ENCODE assay signal across 22 cellular contexts in genomic region chr1:177495878-177496277, GRCh38.
"Had no signal": no experiment of that assay in that cellular context is flagged by ENCODE, and none has a peak within 500 bp of the region (broad histone marks: within the 10 kb centered on the region; RNA-seq: fewer than 3 reads in every experiment).

No MANE protein-coding gene starts in this region.

- H3K27ac ChIP-seq: breast epithelium, left lung, pancreas, right lobe of liver, suprapubic skin, transverse colon, vagina, VCaP had no signal

- DNase-seq: activated CD4-positive, alpha-beta T cell treated with anti-CD3 and anti-CD28 coated beads, Interleukin-2, amount 50 U/mL, for 4 hours; activated effector memory CD4-positive, alpha-beta T cell treated with anti-CD3 and anti-CD28 coated beads, Interleukin-2, amount 50 U/mL, for 16 hours; activated naive CD4-positive, alpha-beta T cell treated with anti-CD3 and anti-CD28 coated beads, Interleukin-2, amount 50 U/mL, for 16 hours; activated T-cell treated with anti-CD3 and anti-CD28 coated beads, Interleukin-2, amount 50 U/mL, for 72 hours; aorta; cerebellar nuclear complex; effector memory CD4-positive, alpha-beta T cell; head of caudate nucleus; left lung; mucosa of descending colon; naive B cell; pancreas; right lobe of liver; small intestine; stimulated activated CD4-positive, alpha-beta T cell treated with anti-CD3 and anti-CD28 coated beads, Interleukin-4, amount 100 ng/mL, for 1 hour; stimulated activated naive CD8-positive, alpha-beta T cell treated with anti-CD3 and anti-CD28 coated beads, Interleukin-15, amount 100 ng/mL, for 72 hours; T-helper 2 cell; transverse colon had no signal

- ATAC-seq: activated T-cell treated with anti-CD3 and anti-CD28 coated beads, Interleukin-2, amount 50 U/mL, for 72 hours; left lung; mucosa of descending colon; pancreas; right lobe of liver; stimulated activated naive CD8-positive, alpha-beta T cell treated with anti-CD3 and anti-CD28 coated beads, Interleukin-15, amount 100 ng/mL, for 72 hours had no signal

- H3K36me3 ChIP-seq: breast epithelium, left lung, pancreas, right lobe of liver, suprapubic skin, transverse colon, vagina had no signal

- H3K36me3 Mint-ChIP-seq: naive B cell had no signal

- H3K4me1 ChIP-seq: breast epithelium, left lung, pancreas, right lobe of liver, suprapubic skin, transverse colon, vagina had no signal

- H3K27me3 ChIP-seq: breast epithelium, left lung, pancreas, right lobe of liver, suprapubic skin, transverse colon, vagina had no signal

- H3K27ac Mint-ChIP-seq: activated T-cell treated with anti-CD3 and anti-CD28 coated beads, Interleukin-2, amount 50 U/mL, for 72 hours had no signal

- H3K4me1 Mint-ChIP-seq: naive B cell; stimulated activated naive CD8-positive, alpha-beta T cell treated with anti-CD3 and anti-CD28 coated beads, Interleukin-15, amount 100 ng/mL, for 72 hours had no signal

- H3K9me3 ChIP-seq: mucosa of descending colon, right lobe of liver, transverse colon, vagina had no signal

- H3K4me3 ChIP-seq: breast epithelium, left lung, mucosa of descending colon, pancreas, right lobe of liver, suprapubic skin, transverse colon, vagina had no signal

- H3K27me3 Mint-ChIP-seq: naive B cell; stimulated activated naive CD8-positive, alpha-beta T cell treated with anti-CD3 and anti-CD28 coated beads, Interleukin-15, amount 100 ng/mL, for 72 hours had no signal

- H3K4me3 Mint-ChIP-seq: activated T-cell treated with anti-CD3 and anti-CD28 coated beads, Interleukin-2, amount 50 U/mL, for 72 hours; stimulated activated naive CD8-positive, alpha-beta T cell treated with anti-CD3 and anti-CD28 coated beads, Interleukin-15, amount 100 ng/mL, for 72 hours had no signal
